ENCODE assay signal across 1 cellular context in genomic region chr3:13149331-13150203, GRCh38.
TF ChIP-seq lines count a peak whose summit lies in the region.

No MANE protein-coding gene starts in this region.

TF ChIP-seq in HepG2, 621 proteins besides CTCF, POLR2A, EP300 and RAD21 (continued from another document):
- TF ChIP-seq ZHX2 (IDR thresholded peaks at IDR 0.05; ENCODE audit: low read depth) (no peak), ZHX2 (CRISPR knock-in tag; IDR thresholded peaks at IDR 0.05; ENCODE audit: borderline replicate concordance) (no peak), U2AF2 (IDR thresholded peaks at IDR 0.05; ENCODE audit: low read depth, low read length) (no peak), ZNF879 (CRISPR knock-in tag; IDR thresholded peaks at IDR 0.05) (no peak), KLF6 (CRISPR knock-in tag; IDR thresholded peaks at IDR 0.05) (no peak), ZNF605 (CRISPR knock-in tag; IDR thresholded peaks at IDR 0.05) (no peak), ZNF558 (CRISPR knock-in tag; IDR thresholded peaks at IDR 0.05; ENCODE audit: borderline replicate concordance) (no peak), NRL (CRISPR knock-in tag; IDR thresholded peaks at IDR 0.05; ENCODE audit: borderline replicate concordance) (no peak), REPIN1 (CRISPR knock-in tag; IDR thresholded peaks at IDR 0.05; ENCODE audit: borderline replicate concordance, low read depth) (no peak)
TF ChIP-seq in HepG2: peak in this region for 0.
